ENCODE assay signal across 19 cellular contexts in genomic region chr17:77677210-77677609, GRCh38.
DNase-seq lines count a peak whose midpoint lies in the region; ATAC-seq, FAIRE-seq and TF ChIP-seq lines count a peak whose summit lies in the region.
"Had no signal": no experiment of that assay in that cellular context is flagged by ENCODE, and none has a peak within 500 bp of the region (broad histone marks: within the 10 kb centered on the region; RNA-seq: fewer than 3 reads in every experiment).

No MANE protein-coding gene starts in this region.

- ATAC-seq in heart left ventricle = peak in 3 of 4 donors; percentile 17 to 31 (median 29)
- ATAC-seq in sciatic nerve = peak; percentile 49
- ATAC-seq in foreskin keratinocyte = no peak
- ATAC-seq: A549 had no signal

- no peak for TF ChIP-seq CTCF in AG10803 (conservative IDR thresholded peaks at IDR 0.05; ENCODE audit: low read length)
- TF ChIP-seq CTCF in astrocyte (IDR thresholded peaks at IDR 0.05; ENCODE audit: insufficient read depth, low read depth, low read length) = no peak
- TF ChIP-seq CTCF in heart left ventricle (IDR thresholded peaks at IDR 0.05) = no peak
- TF ChIP-seq CTCF in foreskin keratinocyte (conservative IDR thresholded peaks at IDR 0.05) = no peak

- TF ChIP-seq POLR2A in heart left ventricle (IDR thresholded peaks at IDR 0.05) = no peak

- H3K9ac ChIP-seq in astrocyte (ENCODE audit: low read length) = no peak overlapping the region

- H3K27me3 Mint-ChIP-seq in astrocyte (ENCODE audit: low read depth, unreplicated experiment) = peaks cover 82% of the 10 kb centered on the region
- H3K27me3 Mint-ChIP-seq: CD4-positive, CD25-positive, alpha-beta regulatory T cell had no signal

- H3K4me1 ChIP-seq in astrocyte (ENCODE audit: insufficient read depth, low read length) = no peaks in the 10 kb centered on the region
- H3K4me1 ChIP-seq in heart left ventricle = peaks cover 0 to 49% (median 15%) of the 10 kb centered on the region in 12 donors
- H3K4me1 ChIP-seq in foreskin keratinocyte = no peaks in the 10 kb centered on the region
- H3K4me1 ChIP-seq: A549, Caco-2 had no signal

- H3K79me2 ChIP-seq in astrocyte (ENCODE audit: insufficient read depth, low read length) = no peaks in the 10 kb centered on the region

- H3K4me1 Mint-ChIP-seq in astrocyte (ENCODE audit: low read depth, unreplicated experiment) = no peaks in the 10 kb centered on the region

- no peak overlapping the region for H3K4me3 ChIP-seq in AG10803 (ENCODE audit: low read length)
- no peak overlapping the region for H3K4me3 ChIP-seq in astrocyte (ENCODE audit: insufficient read depth, low read depth, low read length)
- H3K4me3 ChIP-seq in heart left ventricle = peak overlapping the region in 1 of 12 donors; percentile 19
- H3K4me3 ChIP-seq: A549 had no signal

- peaks cover 2% of the 10 kb centered on the region for H3K36me3 Mint-ChIP-seq in astrocyte (ENCODE audit: low read depth, unreplicated experiment)

- no peaks in the 10 kb centered on the region for H3K36me3 ChIP-seq in astrocyte (ENCODE audit: insufficient read depth, low read length)
- no peaks in the 10 kb centered on the region for H3K36me3 ChIP-seq in heart left ventricle

- peak; percentile 79 for DNase-seq in AG10803 (ENCODE audit: low read depth)
- DNase-seq in astrocyte (ENCODE audit: low read depth) = no peak
- peak in 2 of 5 donors; percentile 42 to 71 for DNase-seq in heart left ventricle
- no peak for DNase-seq in sciatic nerve (ENCODE audit: low spot score)
- DNase-seq in foreskin keratinocyte = no peak
- DNase-seq in putamen (ENCODE audit: low spot score) = no peak
- DNase-seq in NCI-H2107 (lab: John Stamatoyannopoulos, UW) = no peak
- DNase-seq: Caco-2; CD4-positive, CD25-positive, alpha-beta regulatory T cell; DMS153; EL; HCEC 1CT; KBM-7; MV-4-11; NCI-H1417 treated with DMSO at 0.1 percent for 48 hours; NCI-H2029 treated with DMSO at 0.1 percent for 48 hours; NCI-H510A; NCI-H774 had no signal

- no peaks in the 10 kb centered on the region for H4K20me1 ChIP-seq in astrocyte (ENCODE audit: insufficient read depth, low read length)

- H3K27ac Mint-ChIP-seq in astrocyte (ENCODE audit: unreplicated experiment) = peak overlapping the region; percentile 3

- H3K4me3 Mint-ChIP-seq in astrocyte (ENCODE audit: unreplicated experiment) = no peak overlapping the region
- H3K4me3 Mint-ChIP-seq: CD4-positive, CD25-positive, alpha-beta regulatory T cell had no signal

- FAIRE-seq in astrocyte (lab: Jason Lieb, UNC) = no peak
- FAIRE-seq: A549 had no signal

- H3K27ac ChIP-seq in astrocyte (ENCODE audit: low read depth, low read length) (no peak overlapping the region), heart left ventricle (peak overlapping the region in 5 of 12 donors; percentile 13 to 65 (median 55)), foreskin keratinocyte (no peak overlapping the region)
- H3K27ac ChIP-seq: A549 had no signal

- H2AFZ ChIP-seq in astrocyte (ENCODE audit: low read depth, low read length) = no peak overlapping the region

- WGBS in heart left ventricle, 4 donors = 40 to 65% (median 56%) methylated on average over 4 of the region's 4 CpGs

- H3K9me3 ChIP-seq in astrocyte (ENCODE audit: insufficient read depth, low read depth, low read length) (no peaks in the 10 kb centered on the region), heart left ventricle (no peaks in the 10 kb centered on the region)
- H3K9me3 ChIP-seq: A549, Caco-2 had no signal

- H3K9me3 Mint-ChIP-seq in astrocyte (ENCODE audit: unreplicated experiment) = peaks cover 17% of the 10 kb centered on the region
- H3K9me3 Mint-ChIP-seq: CD4-positive, CD25-positive, alpha-beta regulatory T cell had no signal

- peaks cover 43% of the 10 kb centered on the region for H3K27me3 ChIP-seq in astrocyte (ENCODE audit: insufficient read depth, low read length)
- no peaks in the 10 kb centered on the region for H3K27me3 ChIP-seq in heart left ventricle
- peaks cover 34% of the 10 kb centered on the region for H3K27me3 ChIP-seq in foreskin keratinocyte

- intact Hi-C loops in heart left ventricle (cut with DNase I) = loop anchor here in 3 of 10 donors (2.0 to 10.0 kb wide), 4 partner anchors 55 to 135 kb away; no protein-coding TSS in a partner anchor
- intact Hi-C loops in sciatic nerve (cut with DNase I) = no loop called here

- no peak overlapping the region for H3K4me2 ChIP-seq in astrocyte (ENCODE audit: low read length)
- H3K4me2 ChIP-seq: A549 had no signal
